ENCODE assay signal across 12 cellular contexts in the genomic region with DNA sequence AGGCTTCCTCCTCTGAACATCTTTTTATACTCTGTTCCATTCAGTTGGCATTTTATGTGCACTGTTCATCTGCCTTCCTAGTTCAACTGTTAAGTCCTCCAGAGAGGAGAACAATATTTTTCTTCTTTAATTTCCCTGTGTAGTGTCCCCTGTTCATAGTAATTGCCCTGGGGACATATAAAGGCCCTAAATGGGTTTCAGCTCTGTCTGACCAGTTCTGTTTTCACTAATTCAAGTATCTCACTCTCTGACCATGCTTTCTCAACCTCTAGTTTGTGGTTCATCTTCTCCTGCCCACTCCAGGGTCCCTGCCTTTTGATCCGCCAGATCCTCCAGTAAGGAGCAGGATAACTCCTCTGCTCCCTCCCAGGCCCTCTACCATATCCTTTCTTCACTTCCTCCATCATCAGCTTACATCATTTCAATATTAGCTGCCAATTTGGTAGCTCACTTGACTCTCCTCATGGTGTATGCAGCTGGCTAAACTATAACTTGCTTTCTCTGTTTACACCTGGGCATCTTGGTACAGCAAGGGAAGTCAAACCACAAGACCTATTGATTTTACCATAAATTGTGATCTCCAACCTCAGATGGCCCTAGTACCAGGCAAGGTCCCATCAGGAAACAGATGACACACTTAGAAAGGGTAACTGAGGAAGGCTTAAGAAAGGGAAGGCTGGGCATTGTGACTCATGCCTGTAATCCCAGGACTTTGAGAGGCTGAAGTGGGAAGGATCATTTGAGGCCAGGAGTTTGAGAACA. TPM values are rescaled to one million over a fixed set of nuclear protein-coding genes. Genes with fewer than 3 reads are reported as not detected.
DNase-seq lines count a peak whose midpoint lies in the region; ATAC-seq and TF ChIP-seq lines count a peak whose summit lies in the region.
"Had no signal": no experiment of that assay in that cellular context is flagged by ENCODE, and none has a peak within 500 bp of the region (broad histone marks: within the 10 kb centered on the region; RNA-seq: fewer than 3 reads in every experiment).

No MANE protein-coding gene starts in this region.

- no peak overlapping the region for H3K4me3 ChIP-seq in GM12865 (ENCODE audit: low read depth, low read length)
- no peak overlapping the region for H3K4me3 ChIP-seq in prostate gland
- no peak overlapping the region for H3K4me3 ChIP-seq in HAP-1
- H3K4me3 ChIP-seq in Karpas-422 (ENCODE audit: low read length) = no peak overlapping the region

- H3K4me1 ChIP-seq in prostate gland (replicated peaks) = no peaks in the 10 kb centered on the region
- H3K4me1 ChIP-seq in HAP-1 = no peaks in the 10 kb centered on the region
- H3K4me1 ChIP-seq in Karpas-422 (ENCODE audit: low read length) = no peaks in the 10 kb centered on the region

- no peaks in the 10 kb centered on the region for H4K20me1 ChIP-seq in Karpas-422 (ENCODE audit: insufficient read depth, low read depth, low read length)

- WGBS in prostate gland = 97% methylated on average over 1 of the region's 1 CpG

- no peak overlapping the region for H2AFZ ChIP-seq in Karpas-422 (ENCODE audit: low read length)

- no peak for TF ChIP-seq CTCF in GM12865 (IDR thresholded peaks at IDR 0.05; ENCODE audit: insufficient read depth, low read depth, low read length, missing control alignments)
- no peak for TF ChIP-seq CTCF in prostate gland (IDR thresholded peaks at IDR 0.05)

- H3K27ac ChIP-seq in prostate gland = no peak overlapping the region
- no peak overlapping the region for H3K27ac ChIP-seq in Karpas-422 (ENCODE audit: low read length)
- H3K27ac ChIP-seq: WERI-Rb-1 had no signal

- ATAC-seq in GM19025 (IDR thresholded peaks at IDR 0.05; ENCODE audit: low read depth, unreplicated experiment) = peak; percentile 47
- peak; percentile 42 for ATAC-seq in HG02759 (IDR thresholded peaks at IDR 0.05; ENCODE audit: unreplicated experiment)
- peak; percentile 32 for ATAC-seq in HG03558 (IDR thresholded peaks at IDR 0.05; ENCODE audit: extremely low read depth, unreplicated experiment)

- H3K9me3 ChIP-seq in prostate gland (no peaks in the 10 kb centered on the region), HAP-1 (no peaks in the 10 kb centered on the region), Karpas-422 (ENCODE audit: low read length) (no peaks in the 10 kb centered on the region)

- no peak overlapping the region for H3K4me2 ChIP-seq in Karpas-422 (ENCODE audit: low read depth, low read length, poor library complexity, severe bottlenecking)

- H3K79me2 ChIP-seq in Karpas-422 (ENCODE audit: low read length) = no peaks in the 10 kb centered on the region

- intact Hi-C loops in prostate gland (cut with DNase I) = no loop called here

- H3K9me2 ChIP-seq in Karpas-422 (replicated peaks; ENCODE audit: insufficient read depth, low read length) = no peaks in the 10 kb centered on the region

- no peaks in the 10 kb centered on the region for H3K27me3 ChIP-seq in prostate gland (replicated peaks; ENCODE audit: insufficient read depth)
- no peaks in the 10 kb centered on the region for H3K27me3 ChIP-seq in HAP-1 (ENCODE audit: low read depth)
- no peaks in the 10 kb centered on the region for H3K27me3 ChIP-seq in Karpas-422 (ENCODE audit: low read length)

- TF ChIP-seq POLR2A in prostate gland (IDR thresholded peaks at IDR 0.05) = no peak

- peak; percentile 42 for DNase-seq in GM12865 (ENCODE audit: low read depth)
- no peak for DNase-seq in prostate gland (ENCODE audit: low spot score)
- DNase-seq in HAP-1 (ENCODE audit: low spot score in 2 of 2) = no peak
- no peak for DNase-seq in NCI-H774 (lab: John Stamatoyannopoulos, UW)
- no peak for DNase-seq in Karpas-422
- DNase-seq: naive B cell; NCI-H1694; stimulated activated naive CD4-positive, alpha-beta T cell treated with Interleukin-2 at 50 U/mL for 16 hours; WERI-Rb-1 had no signal

- in situ Hi-C loops in HAP-1 (cut with MboI; ENCODE audit: low sequenced_read_pairs) = no loop called here

- H3K9ac ChIP-seq in Karpas-422 (ENCODE audit: low read length) = no peak overlapping the region

- H3K36me3 ChIP-seq in prostate gland = no peaks in the 10 kb centered on the region
- H3K36me3 ChIP-seq in HAP-1 (replicated peaks) = no peaks in the 10 kb centered on the region
- no peaks in the 10 kb centered on the region for H3K36me3 ChIP-seq in Karpas-422 (ENCODE audit: insufficient read depth, low read length)
- H3K36me3 ChIP-seq: WERI-Rb-1 had no signal

RNA-seq across cellular contexts. Expression of a gene that starts 17.7 kb away (rescaled TPM):
- total RNA-seq in prostate gland = 1 to 10 TPM in 1 of 2 donors, not detected in 1; 1.0 TPM
- not detected in 2 replicates for total RNA-seq in Karpas-422 (2014; rRNA removed; shearing (Covaris generic); ENCODE audit: low replicate concordance)
